Comparison of ENCODE assay signal across 8 cellular contexts in the genomic region with DNA sequence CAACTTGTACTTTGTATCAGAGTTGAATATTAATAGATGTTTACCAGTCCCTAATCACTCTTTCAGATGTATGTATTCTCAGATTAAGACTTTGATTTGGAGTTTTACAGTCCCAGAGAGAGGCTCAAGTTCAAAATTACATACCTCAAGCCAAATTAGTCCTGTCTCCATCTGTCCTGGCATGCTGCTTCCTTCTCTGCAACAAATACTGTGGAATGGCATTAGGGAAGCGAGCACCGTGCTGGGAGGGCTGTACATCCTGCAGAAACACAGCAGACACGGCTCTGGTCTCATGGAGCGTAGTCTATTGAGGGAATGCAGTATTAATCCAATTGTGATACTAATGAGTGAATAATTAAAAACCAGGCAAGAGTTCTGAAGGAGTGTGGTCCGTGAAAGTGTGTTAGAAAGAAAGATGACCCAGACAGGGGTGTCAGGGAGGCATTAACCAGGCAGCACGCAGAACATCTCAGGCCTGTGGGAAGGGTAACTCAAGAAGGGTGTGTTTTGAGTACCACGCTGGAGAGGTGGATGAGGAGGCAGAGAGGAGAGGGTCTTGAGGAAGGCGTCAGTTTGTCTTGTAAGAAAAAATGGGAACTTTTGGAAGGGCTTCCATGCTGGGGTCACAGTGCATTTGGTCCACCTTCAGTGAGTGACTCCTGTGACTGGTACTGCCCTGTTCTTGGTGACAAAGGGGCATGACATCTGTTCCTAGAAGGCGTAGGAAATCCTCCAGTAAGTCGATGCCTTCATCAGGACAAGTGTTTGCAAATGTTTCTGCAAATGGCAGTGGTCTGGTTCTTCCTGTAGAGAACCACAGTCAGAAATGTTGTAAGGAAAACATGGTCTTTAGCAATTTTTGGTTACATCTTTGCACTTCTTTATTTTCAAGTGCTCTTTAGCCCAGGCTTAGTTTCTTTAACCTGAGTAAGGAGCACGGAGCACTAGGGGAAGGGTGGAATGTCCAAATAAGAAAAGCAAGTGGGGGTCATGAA. TPM values are rescaled to one million over a fixed set of nuclear protein-coding genes. Genes with fewer than 3 reads are reported as not detected.
A peak's percentile ranks its signal among the peaks of the same experiment; 100 is the strongest.
DNase-seq lines count a peak whose midpoint lies in the region; ATAC-seq and TF ChIP-seq lines count a peak whose summit lies in the region.

No MANE protein-coding gene starts in this region.

- 34% methylated on average over 11 of the region's 11 CpGs for WGBS in body of pancreas, 2 donors

- POLR2A ChIA-PET in GM10248 (lab: Yijun Ruan, JAX), result no interaction called here

- H3K4me1 ChIP-seq in KMS-11 (ENCODE audit: low read depth, poor library complexity, severe bottlenecking), result peaks cover 21% of the 10 kb centered on the region
- peaks cover 60% of the 10 kb centered on the region for H3K4me1 ChIP-seq in body of pancreas

- no peak overlapping the region for H2AFZ ChIP-seq in KMS-11 (ENCODE audit: low read depth)

- peaks cover 47% of the 10 kb centered on the region for H3K4me1 Mint-ChIP-seq in CD14-positive monocyte

- H3K27me3 Mint-ChIP-seq in CD14-positive monocyte (ENCODE audit: low read depth in 3 of 3), result no peaks in the 10 kb centered on the region

- TF ChIP-seq POLR2A in body of pancreas (IDR thresholded peaks at IDR 0.05), result no peak

- TF ChIP-seq CTCF in CD14-positive monocyte (IDR thresholded peaks at IDR 0.05) (no peak), KMS-11 (conservative IDR thresholded peaks at IDR 0.05; ENCODE audit: low read depth, low read length) (no peak), body of pancreas (IDR thresholded peaks at IDR 0.05) (no peak), GM10248 (IDR thresholded peaks at IDR 0.05; ENCODE audit: control extremely low read depth, extremely low read depth, low read depth, missing control alignments) (no peak)

- H3K4me2 ChIP-seq in KMS-11, result peak overlapping the region; percentile 83

- peaks cover 0 to 8% of the 10 kb centered on the region in 2 donors for H3K36me3 Mint-ChIP-seq in CD14-positive monocyte

- H4K20me1 ChIP-seq in KMS-11 (ENCODE audit: insufficient read depth), result no peaks in the 10 kb centered on the region; the same call in 1 of the 2 replicates

- no peaks in the 10 kb centered on the region for H3K9me3 ChIP-seq in body of pancreas

- H3K4me3 ChIP-seq in KMS-11 (IDR thresholded peaks at IDR 0.05; ENCODE audit: insufficient read depth, low read depth, low read length) (peak overlapping the region; percentile 57), body of pancreas (peak overlapping the region; percentile 13 to 32)

- ATAC-seq in body of pancreas (no peak), GM18907 (IDR thresholded peaks at IDR 0.05; ENCODE audit: unreplicated experiment) (no peak), HG02938 (IDR thresholded peaks at IDR 0.05; ENCODE audit: unreplicated experiment) (no peak), GM21515 (IDR thresholded peaks at IDR 0.05; ENCODE audit: unreplicated experiment) (no peak)

- H3K27ac ChIP-seq in KMS-11 (no peak overlapping the region), body of pancreas (peak overlapping the region; percentile 28 to 96 (median 93))

- H3K36me3 ChIP-seq in KMS-11 (ENCODE audit: insufficient read depth) (no peaks in the 10 kb centered on the region), body of pancreas (replicated peaks in 1 of 2; ENCODE audit: insufficient read depth in 1 of 2, low read depth in 2 of 2) (no peaks in the 10 kb centered on the region)

- H3K9ac ChIP-seq in KMS-11, result peak overlapping the region; percentile 60; the same call in 1 of the 2 replicates

- intact Hi-C loops in CD14-positive monocyte (cut with micrococcal nuclease) (loop anchor here in 1 of 2 donors (5.0 kb wide), 2 partner anchors 70 to 235 kb away; partner anchors contain the start of genes CCSAP and NUP133), body of pancreas (cut with DNase I) (no loop called here)

- H3K27me3 ChIP-seq in KMS-11 (ENCODE audit: insufficient read depth, low read depth), result no peaks in the 10 kb centered on the region
- no peaks in the 10 kb centered on the region for H3K27me3 ChIP-seq in body of pancreas

- peak overlapping the region; percentile 93 to 95 for H3K4me3 Mint-ChIP-seq in CD14-positive monocyte

- peaks cover 41% of the 10 kb centered on the region for H3K79me2 ChIP-seq in KMS-11 (ENCODE audit: insufficient read depth, low read depth)

- CTCF ChIA-PET in GM10248 (lab: Yijun Ruan, JAX), result interaction anchor here (0.6 to 0.8 kb wide), 3 partner anchors 18 to 209 kb away, joined by 3 read pairs; no protein-coding TSS in a partner anchor

- H3K9me3 Mint-ChIP-seq in CD14-positive monocyte, result peaks cover 0 to 5% (median 0%) of the 10 kb centered on the region in 7 donors

- peak overlapping the region in 6 of 7 donors; percentile 1 to 88 (median 82) for H3K27ac Mint-ChIP-seq in CD14-positive monocyte

- DNase-seq in CD14-positive monocyte (ENCODE audit: low spot score), result no peak
- peak in 1 of 4 donors; percentile 20 for DNase-seq in body of pancreas
- peak; percentile 15 for DNase-seq in midbrain (lab: John Stamatoyannopoulos, UW)
- DNase-seq in GM10248 (ENCODE audit: extremely low spot score), result no peak

RNA-seq across cellular contexts. Expression of gene RAB4A, which starts 1.6 kb away (rescaled TPM):
- 10 to 100 TPM; 34.5 to 34.8 TPM for polyA plus RNA-seq in CD14-positive monocyte
- total RNA-seq in body of pancreas, result 10 to 100 TPM; 12.5 to 69.0 TPM
